ENCODE assay signal across 16 cellular contexts in the genomic region with DNA sequence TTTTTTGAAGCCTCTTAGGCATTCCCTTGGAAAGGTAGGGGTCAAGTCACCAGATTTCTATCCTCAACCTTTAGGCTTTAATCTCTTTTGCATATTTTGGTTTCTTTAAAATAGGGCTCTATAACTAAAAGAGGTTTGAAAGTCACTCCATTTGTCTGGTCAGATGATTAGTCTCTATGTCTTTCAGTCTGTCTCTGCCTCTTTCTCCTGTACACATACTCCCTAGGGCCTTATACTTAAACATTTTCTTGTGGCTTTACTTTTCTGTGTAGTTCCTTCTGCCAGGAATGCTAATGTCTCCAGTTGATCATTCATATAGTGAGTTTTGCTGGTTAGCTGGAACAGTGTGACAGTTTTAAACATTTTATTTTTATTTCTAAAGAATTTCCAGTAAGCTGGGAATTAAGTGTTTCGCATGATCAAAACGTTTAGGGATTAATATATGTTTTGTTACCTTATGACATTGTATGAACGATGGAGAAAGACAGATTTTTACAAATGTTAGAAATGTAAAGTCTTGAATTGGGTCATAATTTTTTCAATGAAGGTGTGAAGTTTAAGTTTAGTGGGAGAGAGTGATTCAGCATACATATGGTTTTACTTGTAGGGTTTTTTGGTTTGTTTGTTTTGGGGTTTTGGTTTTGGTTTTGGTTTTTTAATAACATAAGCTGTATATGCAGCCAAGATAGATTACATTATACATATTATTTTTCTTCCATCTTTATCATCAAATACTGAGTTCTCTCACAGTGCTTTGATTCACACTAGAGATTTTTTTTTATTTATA.
A peak's percentile ranks its signal among the peaks of the same experiment; 100 is the strongest.
DNase-seq lines count a peak whose midpoint lies in the region; ATAC-seq and TF ChIP-seq lines count a peak whose summit lies in the region.
"Had no signal": no experiment of that assay in that cellular context is flagged by ENCODE, and none has a peak within 500 bp of the region (broad histone marks: within the 10 kb centered on the region; RNA-seq: fewer than 3 reads in every experiment).

No MANE protein-coding gene starts in this region.

- peaks cover 40% of the 10 kb centered on the region for H3K4me1 Mint-ChIP-seq in activated T-helper 1 cell treated with anti-CD3 and anti-CD28 coated beads, Interleukin-12 subunit alpha, Interleukin-12 subunit beta, Interleukin-2, Interleukin-4 antibody, amounts not matched to agents 30 ng/mL and 10 ng/mL and 1 ng/mL, durations not matched to agents 14 hours and 24 hours and 36 hours (ENCODE audit: low read depth)
- peaks cover 37% of the 10 kb centered on the region for H3K4me1 Mint-ChIP-seq in neural crest cell

- no peaks in the 10 kb centered on the region for H3K9me3 Mint-ChIP-seq in activated T-helper 1 cell treated with anti-CD3 and anti-CD28 coated beads, Interleukin-12 subunit alpha, Interleukin-12 subunit beta, Interleukin-2, Interleukin-4 antibody, amounts not matched to agents 30 ng/mL and 10 ng/mL and 1 ng/mL, durations not matched to agents 14 hours and 24 hours and 36 hours
- H3K9me3 Mint-ChIP-seq in neural crest cell: peaks cover 2% of the 10 kb centered on the region
- H3K9me3 Mint-ChIP-seq: H9, nephron progenitor cell, T-cell had no signal

- peak; percentile 61 to 83 for ATAC-seq in activated CD4-positive, CD25-positive, alpha-beta regulatory T cell treated with anti-CD3 and anti-CD28 coated beads, Interleukin-2, amount 50 U/mL, for 24 hours
- ATAC-seq in HG03097 (IDR thresholded peaks at IDR 0.05; ENCODE audit: low FRiP score, unreplicated experiment): peak; percentile 45
- ATAC-seq in HG03108 (IDR thresholded peaks at IDR 0.05; ENCODE audit: unreplicated experiment): no peak
- ATAC-seq: T-cell had no signal

- peak overlapping the region; percentile 77 for H3K27ac Mint-ChIP-seq in activated T-helper 1 cell treated with anti-CD3 and anti-CD28 coated beads, Interleukin-12 subunit alpha, Interleukin-12 subunit beta, Interleukin-2, Interleukin-4 antibody, amounts not matched to agents 30 ng/mL and 10 ng/mL and 1 ng/mL, durations not matched to agents 14 hours and 24 hours and 36 hours
- H3K27ac Mint-ChIP-seq in neural crest cell (ENCODE audit: unreplicated experiment): peak overlapping the region; percentile 76
- H3K27ac Mint-ChIP-seq: nephron progenitor cell had no signal

- intact Hi-C loops in activated T-helper 1 cell treated with anti-CD3 and anti-CD28 coated beads, Interleukin-12 subunit alpha, Interleukin-12 subunit beta, Interleukin-2, Interleukin-4 antibody, amounts not matched to agents 30 ng/mL and 10 ng/mL and 1 ng/mL, durations not matched to agents 14 hours and 24 hours and 36 hours (cut with micrococcal nuclease): loop anchor here (1.0 to 5.0 kb wide), 4 partner anchors 10 to 129 kb away; partner anchors contain the start of gene ZCCHC7

- H3K27me3 Mint-ChIP-seq in activated T-helper 1 cell treated with anti-CD3 and anti-CD28 coated beads, Interleukin-12 subunit alpha, Interleukin-12 subunit beta, Interleukin-2, Interleukin-4 antibody, amounts not matched to agents 30 ng/mL and 10 ng/mL and 1 ng/mL, durations not matched to agents 14 hours and 24 hours and 36 hours (ENCODE audit: insufficient read depth): no peaks in the 10 kb centered on the region
- no peaks in the 10 kb centered on the region for H3K27me3 Mint-ChIP-seq in neural crest cell (ENCODE audit: low read depth)
- H3K27me3 Mint-ChIP-seq: T-cell had no signal

- H3K36me3 Mint-ChIP-seq in activated T-helper 1 cell treated with anti-CD3 and anti-CD28 coated beads, Interleukin-12 subunit alpha, Interleukin-12 subunit beta, Interleukin-2, Interleukin-4 antibody, amounts not matched to agents 30 ng/mL and 10 ng/mL and 1 ng/mL, durations not matched to agents 14 hours and 24 hours and 36 hours (ENCODE audit: low read depth): peaks cover 18% of the 10 kb centered on the region
- peaks cover 13% of the 10 kb centered on the region for H3K36me3 Mint-ChIP-seq in neural crest cell (ENCODE audit: low read depth)

- TF ChIP-seq CTCF in neural crest cell (conservative IDR thresholded peaks at IDR 0.05): no peak

- no peak overlapping the region for H3K4me3 Mint-ChIP-seq in activated T-helper 1 cell treated with anti-CD3 and anti-CD28 coated beads, Interleukin-12 subunit alpha, Interleukin-12 subunit beta, Interleukin-2, Interleukin-4 antibody, amounts not matched to agents 30 ng/mL and 10 ng/mL and 1 ng/mL, durations not matched to agents 14 hours and 24 hours and 36 hours
- H3K4me3 Mint-ChIP-seq in neural crest cell: no peak overlapping the region
- H3K4me3 Mint-ChIP-seq: H9, nephron progenitor cell, T-cell had no signal

- no peak for DNase-seq in activated CD4-positive, CD25-positive, alpha-beta regulatory T cell (lab: John Stamatoyannopoulos, UW)
- DNase-seq in activated T-helper 1 cell treated with anti-CD3 and anti-CD28 coated beads, Interleukin-12 subunit alpha, Interleukin-12 subunit beta, Interleukin-2, Interleukin-4 antibody, amounts not matched to agents 30 ng/mL and 10 ng/mL and 1 ng/mL, durations not matched to agents 14 hours and 24 hours and 36 hours (ENCODE audit: low spot score): no peak
- no peak for DNase-seq in neural crest cell (ENCODE audit: low read depth, low spot score)
- no peak for DNase-seq in kidney tubule cell (ENCODE audit: low spot score)
- DNase-seq in kidney glomerular epithelial cell (lab: John Stamatoyannopoulos, UW): no peak
- DNase-seq: activated CD4-positive, alpha-beta T cell treated with anti-CD3 and anti-CD28 coated beads for 1 hour; activated effector memory CD4-positive, alpha-beta T cell treated with Interleukin-2 at 50 U/mL for 16 hours; H9; NCI-H510A; nephron progenitor cell; Peyer's patch; stimulated activated CD8-positive, alpha-beta memory T cell treated with anti-CD3 and anti-CD28 coated beads, Interleukin-4, amount 100 ng/mL, for 48 hours; T-cell had no signal
